8 cellular contexts compared by ENCODE assay signal in the genomic region with DNA sequence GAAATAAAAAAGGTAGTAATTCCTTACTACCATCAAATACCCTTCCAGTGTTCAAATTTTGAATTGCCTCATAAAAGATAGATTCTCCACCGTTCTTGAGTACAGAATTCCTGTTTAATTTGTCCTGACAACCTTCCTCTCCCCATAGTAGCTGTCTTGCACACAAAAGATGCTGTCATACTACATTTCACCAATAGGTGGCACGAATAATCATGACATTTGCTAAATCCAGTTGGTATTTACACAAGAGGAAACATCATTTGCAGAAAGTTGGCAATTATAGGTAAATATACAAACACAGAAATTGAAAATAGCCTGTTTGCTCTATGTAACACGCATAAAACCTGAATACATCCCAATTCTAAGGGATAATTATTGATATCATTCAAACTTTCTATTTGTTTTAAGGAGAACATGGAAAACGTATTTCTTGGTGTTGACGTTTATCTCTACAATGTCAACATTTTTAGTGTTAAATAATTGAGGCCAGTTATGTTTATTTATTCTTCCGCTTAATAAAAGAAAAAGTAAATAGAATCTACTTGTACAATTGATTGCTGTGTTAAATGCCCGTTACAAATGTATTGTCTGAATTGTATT.
A peak's percentile ranks its signal among the peaks of the same experiment; 100 is the strongest.
DNase-seq lines count a peak whose midpoint lies in the region; ATAC-seq, FAIRE-seq and TF ChIP-seq lines count a peak whose summit lies in the region.

No MANE protein-coding gene starts in this region.

- CTCF ChIA-PET in activated naive CD4-positive, alpha-beta T cell treated with anti-CD3 and anti-CD28 coated beads, Interleukin-2, amount 10 ng/mL, durations not matched to agents 7 days and 5 days (lab: Charles Lee), result interaction anchor here (0.7 to 3.6 kb wide), 3 partner anchors 9 to 339 kb away, joined by 3 to 9 read pairs (median 3); no protein-coding TSS in a partner anchor

- peak; percentile 98 for FAIRE-seq in D721Med (lab: Jason Lieb, UNC)

- no peak overlapping the region for H3K27ac Mint-ChIP-seq in activated naive CD4-positive, alpha-beta T cell treated with anti-CD3 and anti-CD28 coated beads, Interleukin-2, amount 10 ng/mL, durations not matched to agents 7 days and 5 days

- TF ChIP-seq CTCF in D721Med (IDR thresholded peaks at IDR 0.05; ENCODE audit: insufficient read depth, missing control alignments), result peak; percentile 73
- peak; percentile 75 for TF ChIP-seq CTCF in retinal pigment epithelial cell (conservative IDR thresholded peaks at IDR 0.05; ENCODE audit: low read depth, low read length)

- H3K4me3 ChIP-seq in retinal pigment epithelial cell (ENCODE audit: low read length), result no peak overlapping the region

- no peaks in the 10 kb centered on the region for H3K36me3 Mint-ChIP-seq in activated naive CD4-positive, alpha-beta T cell treated with anti-CD3 and anti-CD28 coated beads, Interleukin-2, amount 10 ng/mL, durations not matched to agents 7 days and 5 days

- no peaks in the 10 kb centered on the region for H3K9me3 Mint-ChIP-seq in activated naive CD4-positive, alpha-beta T cell treated with anti-CD3 and anti-CD28 coated beads, Interleukin-2, amount 10 ng/mL, durations not matched to agents 7 days and 5 days

- DNase-seq in D721Med (ENCODE audit: insufficient read length, low spot score) (peak; percentile 41), NAMALWA (ENCODE audit: low spot score) (peak; percentile 84), SKM-1 treated with dmso at 0.1 percent for 144 hours (lab: John Stamatoyannopoulos, UW; ENCODE audit: unreplicated experiment) (peak; percentile 34), fibroblast of the conjunctiva (ENCODE audit: low read depth) (peak; percentile 59), retinal pigment epithelial cell (ENCODE audit: low read depth) (no peak)
- DNase-seq in activated naive CD4-positive, alpha-beta T cell treated with anti-CD3 and anti-CD28 coated beads, Interleukin-2, amount 10 ng/mL, durations not matched to agents 7 days and 5 days, result no peak

- H3K4me1 Mint-ChIP-seq in activated naive CD4-positive, alpha-beta T cell treated with anti-CD3 and anti-CD28 coated beads, Interleukin-2, amount 10 ng/mL, durations not matched to agents 7 days and 5 days, result no peaks in the 10 kb centered on the region

- ATAC-seq in GM19463 (IDR thresholded peaks at IDR 0.05; ENCODE audit: unreplicated experiment) (peak; percentile 66), HG02938 (IDR thresholded peaks at IDR 0.05; ENCODE audit: unreplicated experiment) (no peak)

- H3K27me3 Mint-ChIP-seq in activated naive CD4-positive, alpha-beta T cell treated with anti-CD3 and anti-CD28 coated beads, Interleukin-2, amount 10 ng/mL, durations not matched to agents 7 days and 5 days, result peaks cover 10% of the 10 kb centered on the region

- H3K4me3 Mint-ChIP-seq in activated naive CD4-positive, alpha-beta T cell treated with anti-CD3 and anti-CD28 coated beads, Interleukin-2, amount 10 ng/mL, durations not matched to agents 7 days and 5 days, result no peak overlapping the region

Comparison
In these comparisons a context has a peak if more than half of its experiments do, and no peak if none do; other contexts are left out.
1. DNase-seq: peak in D721Med (single experiment), NAMALWA (single experiment), SKM-1 treated with dmso at 0.1 percent for 144 hours (single experiment) and fibroblast of the conjunctiva (single experiment); none in retinal pigment epithelial cell (single experiment) and activated naive CD4-positive, alpha-beta T cell treated with anti-CD3 and anti-CD28 coated beads, Interleukin-2, amount 10 ng/mL, durations not matched to agents 7 days and 5 days (single experiment).